Comparison of ENCODE assay signal across 1 cellular context in the genomic region with DNA sequence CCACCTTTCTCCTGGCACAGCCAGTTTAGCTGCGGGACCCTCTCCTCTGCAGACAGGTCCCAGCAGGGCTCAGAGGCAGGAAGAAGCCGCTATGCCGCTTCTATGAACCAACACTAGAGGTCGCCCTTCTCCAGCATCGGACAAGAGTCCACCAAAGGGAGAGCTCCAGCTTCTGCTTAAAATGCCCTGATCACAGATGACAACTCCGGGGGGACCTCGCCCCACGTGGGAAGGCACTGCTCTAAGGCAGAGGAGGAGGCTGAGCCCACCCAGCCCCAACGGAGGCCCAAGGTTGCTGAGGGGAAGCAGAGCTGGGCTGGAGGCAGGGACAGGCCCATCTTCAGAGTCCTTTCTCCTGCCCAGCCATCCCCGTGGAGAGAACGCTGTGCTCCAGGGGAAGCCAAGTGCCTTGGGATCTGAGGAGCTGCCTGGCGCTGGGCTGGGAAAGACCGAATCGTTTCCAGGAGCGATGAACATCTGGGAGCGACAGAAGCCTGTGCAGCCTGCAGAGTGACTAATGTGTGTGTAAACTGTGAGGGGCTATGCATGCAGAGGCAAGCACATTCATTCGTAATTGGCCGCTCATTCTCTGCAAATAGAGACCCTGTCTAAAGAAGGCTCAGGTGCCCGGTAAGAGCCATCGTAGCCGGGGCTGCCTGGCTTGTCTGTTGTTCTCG.
TF ChIP-seq lines count a peak whose summit lies in the region.

No MANE protein-coding gene starts in this region.

TF ChIP-seq in HepG2, 621 proteins besides CTCF, POLR2A, EP300 and RAD21 (continued from another document and continues in another):
- TF ChIP-seq ARNT2 (CRISPR knock-in tag; IDR thresholded peaks at IDR 0.05; ENCODE audit: low read depth) (0 out of 2 replicates have a peak, but pooled peaks have one; percentile 33), ZNF567 (CRISPR knock-in tag; IDR thresholded peaks at IDR 0.05; ENCODE audit: borderline replicate concordance) (0 out of 2 replicates have a peak, but pooled peaks have one; percentile 41), TBX3 (IDR thresholded peaks at IDR 0.05; ENCODE audit: borderline replicate concordance) (no peak), MTERF4 (CRISPR knock-in tag; IDR thresholded peaks at IDR 0.05) (peak; percentile 48; the same call in 1 of the 2 replicates), MYNN (CRISPR knock-in tag; IDR thresholded peaks at IDR 0.05; ENCODE audit: low read depth) (no peak), ZNF326 (CRISPR knock-in tag; IDR thresholded peaks at IDR 0.05; ENCODE audit: borderline replicate concordance) (no peak), SMAD1 (CRISPR knock-in tag; IDR thresholded peaks at IDR 0.05; ENCODE audit: borderline replicate concordance, low read depth) (no peak), SALL1 (CRISPR knock-in tag; IDR thresholded peaks at IDR 0.05) (peak; percentile 63), ZNF660 (CRISPR knock-in tag; IDR thresholded peaks at IDR 0.05; ENCODE audit: borderline replicate concordance, low read depth) (no peak), NFIC (IDR thresholded peaks at IDR 0.05; ENCODE audit: low read length) (no peak), GMEB1 (CRISPR knock-in tag; IDR thresholded peaks at IDR 0.05; ENCODE audit: borderline replicate concordance) (no peak), ZBTB39 (CRISPR knock-in tag; IDR thresholded peaks at IDR 0.05) (no peak), CSRNP1 (CRISPR knock-in tag; IDR thresholded peaks at IDR 0.05) (no peak), TEAD2 (CRISPR knock-in tag; IDR thresholded peaks at IDR 0.05) (no peak), RXRA (CRISPR knock-in tag; IDR thresholded peaks at IDR 0.05) (no peak), ZNF816 (CRISPR knock-in tag; IDR thresholded peaks at IDR 0.05; ENCODE audit: borderline replicate concordance) (no peak), ZBED4 (CRISPR knock-in tag; IDR thresholded peaks at IDR 0.05; ENCODE audit: borderline replicate concordance) (no peak), SMAD3 (CRISPR knock-in tag; IDR thresholded peaks at IDR 0.05) (peak; percentile 65; the same call in 1 of the 2 replicates), TBL1XR1 (IDR thresholded peaks at IDR 0.05; ENCODE audit: borderline replicate concordance, low read length, partially characterized antibody) (no peak), ZNF782 (CRISPR knock-in tag; IDR thresholded peaks at IDR 0.05; ENCODE audit: borderline replicate concordance) (no peak), MAZ (IDR thresholded peaks at IDR 0.05; ENCODE audit: borderline replicate concordance, low read depth, low read length) (no peak), MAZ (CRISPR knock-in tag; IDR thresholded peaks at IDR 0.05; ENCODE audit: low read depth) (no peak), ZNF720 (CRISPR knock-in tag; IDR thresholded peaks at IDR 0.05) (no peak), HOMEZ (CRISPR knock-in tag; IDR thresholded peaks at IDR 0.05; ENCODE audit: low read depth) (no peak), PRDM10 (CRISPR knock-in tag; IDR thresholded peaks at IDR 0.05; ENCODE audit: low read depth) (no peak), ZNF18 (CRISPR knock-in tag; IDR thresholded peaks at IDR 0.05; ENCODE audit: insufficient replicate concordance) (no peak), ZNF773 (CRISPR knock-in tag; IDR thresholded peaks at IDR 0.05; ENCODE audit: borderline replicate concordance) (no peak), CEBPB (IDR thresholded peaks at IDR 0.05; ENCODE audit: borderline replicate concordance, low read depth, low read length) (no peak), ZNF577 (CRISPR knock-in tag; IDR thresholded peaks at IDR 0.05; ENCODE audit: borderline replicate concordance, low read depth) (no peak)
- TF ChIP-seq, protein P1, sequence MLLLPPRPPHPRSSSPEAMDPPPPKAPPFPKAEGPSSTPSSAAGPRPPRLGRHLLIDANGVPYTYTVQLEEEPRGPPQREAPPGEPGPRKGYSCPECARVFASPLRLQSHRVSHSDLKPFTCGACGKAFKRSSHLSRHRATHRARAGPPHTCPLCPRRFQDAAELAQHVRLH (CRISPR knock-in tag; IDR thresholded peaks at IDR 0.05; ENCODE audit: borderline replicate concordance, low read depth): no peak
- TF ChIP-seq, protein P2, sequence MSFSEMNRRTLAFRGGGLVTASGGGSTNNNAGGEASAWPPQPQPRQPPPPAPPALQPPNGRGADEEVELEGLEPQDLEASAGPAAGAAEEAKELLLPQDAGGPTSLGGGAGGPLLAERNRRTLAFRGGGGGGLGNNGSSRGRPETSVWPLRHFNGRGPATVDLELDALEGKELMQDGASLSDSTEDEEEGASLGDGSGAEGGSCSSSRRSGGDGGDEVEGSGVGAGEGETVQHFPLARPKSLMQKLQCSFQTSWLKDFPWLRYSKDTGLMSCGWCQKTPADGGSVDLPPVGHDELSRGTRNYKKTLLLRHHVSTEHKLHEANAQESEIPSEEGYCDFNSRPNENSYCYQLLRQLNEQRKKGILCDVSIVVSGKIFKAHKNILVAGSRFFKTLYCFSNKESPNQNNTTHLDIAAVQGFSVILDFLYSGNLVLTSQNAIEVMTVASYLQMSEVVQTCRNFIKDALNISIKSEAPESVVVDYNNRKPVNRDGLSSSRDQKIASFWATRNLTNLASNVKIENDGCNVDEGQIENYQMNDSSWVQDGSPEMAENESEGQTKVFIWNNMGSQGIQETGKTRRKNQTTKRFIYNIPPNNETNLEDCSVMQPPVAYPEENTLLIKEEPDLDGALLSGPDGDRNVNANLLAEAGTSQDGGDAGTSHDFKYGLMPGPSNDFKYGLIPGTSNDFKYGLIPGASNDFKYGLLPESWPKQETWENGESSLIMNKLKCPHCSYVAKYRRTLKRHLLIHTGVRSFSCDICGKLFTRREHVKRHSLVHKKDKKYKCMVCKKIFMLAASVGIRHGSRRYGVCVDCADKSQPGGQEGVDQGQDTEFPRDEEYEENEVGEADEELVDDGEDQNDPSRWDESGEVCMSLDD (CRISPR knock-in tag; IDR thresholded peaks at IDR 0.05; ENCODE audit: borderline replicate concordance): no peak
